In genomic region chr19:41144403-41144802, GRCh38 we compare ENCODE assay signal across 8 cellular contexts. TPM values are rescaled to one million over a fixed set of nuclear protein-coding genes. Genes with fewer than 3 reads are reported as not detected.
DNase-seq lines count a peak whose midpoint lies in the region; ATAC-seq and TF ChIP-seq lines count a peak whose summit lies in the region.

No MANE protein-coding gene starts in this region.

- ATAC-seq in HG02798 (IDR thresholded peaks at IDR 0.05; ENCODE audit: poor library complexity, unreplicated experiment) (no peak), GM18867 (IDR thresholded peaks at IDR 0.05; ENCODE audit: unreplicated experiment) (no peak)

- TF ChIP-seq CTCF in ascending aorta (IDR thresholded peaks at IDR 0.05), result peak; percentile 50 to 67 (median 57)
- TF ChIP-seq CTCF in smooth muscle cell (IDR thresholded peaks at IDR 0.05; ENCODE audit: borderline replicate concordance, insufficient read depth, poor library complexity, severe bottlenecking), result peak; percentile 75

- no peak overlapping the region for H2AFZ ChIP-seq in smooth muscle cell (ENCODE audit: low read depth)

- no peaks in the 10 kb centered on the region for H3F3A ChIP-seq in smooth muscle cell (ENCODE audit: low read depth)

- intact Hi-C loops in ascending aorta (cut with DNase I), result loop anchor here (1.0 to 5.0 kb wide), 2 partner anchors 18 to 482 kb away; no protein-coding TSS in a partner anchor

- H3K79me2 ChIP-seq in smooth muscle cell (ENCODE audit: low read depth), result no peaks in the 10 kb centered on the region

- H4K20me1 ChIP-seq in smooth muscle cell (ENCODE audit: low read depth), result no peaks in the 10 kb centered on the region

- H3K9me3 ChIP-seq in ascending aorta (no peaks in the 10 kb centered on the region), smooth muscle cell (replicated peaks; ENCODE audit: low read depth) (no peaks in the 10 kb centered on the region)

- H3K27me3 ChIP-seq in ascending aorta (no peaks in the 10 kb centered on the region), smooth muscle cell (ENCODE audit: low read depth) (no peaks in the 10 kb centered on the region)

- H3K27ac ChIP-seq in ascending aorta (no peak overlapping the region), smooth muscle cell (ENCODE audit: low read depth) (no peak overlapping the region)

- H3K4me1 ChIP-seq in ascending aorta (no peaks in the 10 kb centered on the region), smooth muscle cell (ENCODE audit: low read depth) (no peaks in the 10 kb centered on the region)

- WGBS in smooth muscle cell (ENCODE audit: low lambda C conversion rate), result 38% methylated on average over 7 of the region's 7 CpGs

- no peak overlapping the region for H3K9ac ChIP-seq in smooth muscle cell (ENCODE audit: low read depth)

- H3K4me3 ChIP-seq in ascending aorta (no peak overlapping the region), smooth muscle cell (no peak overlapping the region)

- H3K36me3 ChIP-seq in ascending aorta, result no peaks in the 10 kb centered on the region
- H3K36me3 ChIP-seq in smooth muscle cell (ENCODE audit: low read depth), result no peaks in the 10 kb centered on the region

- DNase-seq in GM04504 (ENCODE audit: low read depth) (peak; percentile 49), NCI-H1105 treated with DMSO at 0.1 percent for 48 hours (lab: John Stamatoyannopoulos, UW) (peak; percentile 40), T-helper 22 cell (ENCODE audit: low read depth) (peak; percentile 67), ascending aorta (ENCODE audit: low spot score in 2 of 2) (peak in 1 of 2 donors; percentile 88), hippocampal formation (lab: John Stamatoyannopoulos, UW) (peak; percentile 30 to 36), smooth muscle cell (lab: John Stamatoyannopoulos, UW; ENCODE audit: unreplicated experiment) (peak; percentile 5)

- H3K4me2 ChIP-seq in smooth muscle cell, result no peak overlapping the region

RNA-seq across cellular contexts. Expression of gene CYP2F1, which starts 30.2 kb away (rescaled TPM):
- not detected for total RNA-seq in ascending aorta
- not detected in 2 replicates for total RNA-seq in smooth muscle cell
- 0.11 TPM in 1 of 2 replicates, not detected in the other for polyA plus RNA-seq in smooth muscle cell

RNA-seq across cellular contexts. Expression of gene CYP2S1, which starts 48.6 kb away (rescaled TPM):
- total RNA-seq in ascending aorta (not detected), smooth muscle cell (0.18 and 0.63 TPM in 2 replicates)
- polyA plus RNA-seq in smooth muscle cell, result 1.8 and 6.1 TPM in 2 replicates

RNA-seq across cellular contexts. Expression of gene CYP2A13, which starts 56.2 kb away (rescaled TPM):
- total RNA-seq in ascending aorta (not detected), smooth muscle cell (not detected in 2 replicates)
- polyA plus RNA-seq in smooth muscle cell, result not detected in 2 replicates
